11 cellular contexts compared by ENCODE assay signal in the genomic region with DNA sequence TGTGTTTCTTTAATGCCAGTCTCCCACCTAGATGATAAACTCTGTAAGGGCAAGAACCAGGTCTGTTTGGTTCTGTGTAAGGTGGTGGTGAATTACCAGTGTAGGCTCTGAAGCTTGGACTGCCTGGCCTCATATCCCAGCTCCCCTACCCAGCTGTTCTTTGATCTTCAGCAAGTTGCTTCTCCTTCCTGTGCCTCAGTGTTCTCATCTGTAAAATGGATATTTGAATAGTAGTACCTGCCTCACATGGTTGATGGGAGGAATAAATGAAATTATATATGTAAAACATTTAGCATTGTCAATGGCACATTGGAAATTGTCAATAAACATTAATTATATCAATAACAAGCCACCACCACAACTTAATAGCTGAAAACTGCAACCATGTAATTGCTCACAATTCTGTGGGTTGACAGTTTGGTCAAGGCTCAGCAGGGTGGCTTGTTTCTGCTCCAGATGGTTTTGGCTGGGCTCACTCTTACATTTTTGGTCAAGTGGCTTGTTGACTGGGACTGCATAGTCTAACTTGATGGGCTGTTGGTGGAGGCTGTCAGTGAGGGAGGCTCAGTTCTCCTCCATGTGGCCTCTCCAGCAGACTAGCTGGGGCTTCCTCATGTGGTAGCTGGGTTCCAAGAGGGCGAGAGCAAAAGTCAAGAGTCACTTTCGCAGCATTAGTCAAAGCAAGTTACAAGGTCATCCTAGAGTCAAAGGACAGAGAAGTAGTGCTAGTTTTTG.
DNase-seq lines count a peak whose midpoint lies in the region; ATAC-seq and TF ChIP-seq lines count a peak whose summit lies in the region.
"Had no signal": no experiment of that assay in that cellular context is flagged by ENCODE, and none has a peak within 500 bp of the region (broad histone marks: within the 10 kb centered on the region; RNA-seq: fewer than 3 reads in every experiment).

No MANE protein-coding gene starts in this region.

- no peaks in the 10 kb centered on the region for H3K9me3 Mint-ChIP-seq in activated CD4-positive, alpha-beta T cell treated with anti-CD3 and anti-CD28 coated beads for 36 hours (ENCODE audit: low read depth)
- no peaks in the 10 kb centered on the region for H3K9me3 Mint-ChIP-seq in IgD-negative memory B cell
- H3K9me3 Mint-ChIP-seq in activated T-helper 2 cell treated with anti-CD3 and anti-CD28 coated beads, Interferon-gamma antibody, Interleukin-2, Interleukin-4, amounts not matched to agents 10 μg/mL and 5 μg/mL and 100 μg/mL, durations not matched to agents 14 hours and 24 hours and 36 hours, result no peaks in the 10 kb centered on the region

- peak overlapping the region; percentile 65 for H3K27ac ChIP-seq in neutrophil
- H3K27ac ChIP-seq: thyroid gland had no signal

- no peak for TF ChIP-seq CTCF in neutrophil (IDR thresholded peaks at IDR 0.05)

- ATAC-seq in activated CD4-positive, alpha-beta T cell treated with anti-CD3 and anti-CD28 coated beads for 36 hours, result peak; percentile 4
- ATAC-seq in GM21360 (IDR thresholded peaks at IDR 0.05; ENCODE audit: unreplicated experiment) (no peak), GM18867 (IDR thresholded peaks at IDR 0.05; ENCODE audit: unreplicated experiment) (no peak)

- intact Hi-C loops in activated CD4-positive, alpha-beta T cell treated with anti-CD3 and anti-CD28 coated beads for 36 hours (cut with DNase I, micrococcal nuclease), result loop anchor here (5.0 to 10.0 kb wide), 4 partner anchors 101 to 491 kb away; partner anchors contain the start of genes MXI1 (in 1 of the 2), PDCD4 (in 1 of the 2) and XPNPEP1 (in 1 of the 2)
- intact Hi-C loops in activated T-helper 2 cell treated with anti-CD3 and anti-CD28 coated beads, Interferon-gamma antibody, Interleukin-2, Interleukin-4, amounts not matched to agents 10 μg/mL and 5 μg/mL and 100 μg/mL, durations not matched to agents 14 hours and 24 hours and 36 hours (cut with micrococcal nuclease), result loop anchor here (10.0 kb wide), 1 partner anchor 452 kb away; no protein-coding TSS in a partner anchor

- no peak overlapping the region for H3K4me3 Mint-ChIP-seq in activated CD4-positive, alpha-beta T cell treated with anti-CD3 and anti-CD28 coated beads for 36 hours
- peak overlapping the region in 1 of 4 donors; percentile 82 for H3K4me3 Mint-ChIP-seq in IgD-negative memory B cell
- H3K4me3 Mint-ChIP-seq in activated T-helper 2 cell treated with anti-CD3 and anti-CD28 coated beads, Interferon-gamma antibody, Interleukin-2, Interleukin-4, amounts not matched to agents 10 μg/mL and 5 μg/mL and 100 μg/mL, durations not matched to agents 14 hours and 24 hours and 36 hours (ENCODE audit: low read depth), result no peak overlapping the region

- CTCF ChIA-PET in activated CD4-positive, alpha-beta T cell treated with anti-CD3 and anti-CD28 coated beads for 36 hours (lab: Charles Lee), result interaction anchor here (0.9 to 4.4 kb wide), 5 partner anchors 8 to 107 kb away, joined by 3 to 28 read pairs (median 5); no protein-coding TSS in a partner anchor

- no peak overlapping the region for H3K4me3 ChIP-seq in neutrophil (ENCODE audit: low read depth in 1 of 2, low read length in 1 of 2)
- H3K4me3 ChIP-seq: thyroid gland had no signal

- POLR2A ChIA-PET in activated CD4-positive, alpha-beta T cell treated with anti-CD3 and anti-CD28 coated beads for 36 hours (lab: Charles Lee), result interaction anchor here (2.8 kb wide), 1 partner anchor 57 kb away, joined by 16 read pairs; no protein-coding TSS in a partner anchor

- peak; percentile 54 for DNase-seq in activated CD4-positive, alpha-beta T cell treated with anti-CD3 and anti-CD28 coated beads for 36 hours
- DNase-seq in activated CD4-positive, alpha-beta T cell treated with anti-CD3 and anti-CD28 coated beads, Interleukin-2, amount 50 U/mL, for 4 hours, result no peak
- DNase-seq in activated T-helper 2 cell treated with anti-CD3 and anti-CD28 coated beads, Interferon-gamma antibody, Interleukin-2, Interleukin-4, amounts not matched to agents 10 μg/mL and 5 μg/mL and 100 μg/mL, durations not matched to agents 14 hours and 24 hours and 36 hours (ENCODE audit: low spot score), result no peak
- DNase-seq in T-helper 9 cell, result no peak
- DNase-seq: NCI-H510A treated with DMSO at 0.1 percent for 48 hours; stimulated activated CD4-positive, alpha-beta T cell treated with anti-CD3 and anti-CD28 coated beads, Interleukin-2, amount 100 ng/mL, for 48 hours; thyroid gland had no signal

- no peaks in the 10 kb centered on the region for H3K36me3 Mint-ChIP-seq in activated CD4-positive, alpha-beta T cell treated with anti-CD3 and anti-CD28 coated beads for 36 hours (ENCODE audit: low read depth)
- peaks cover 1% of the 10 kb centered on the region for H3K36me3 Mint-ChIP-seq in IgD-negative memory B cell
- no peaks in the 10 kb centered on the region for H3K36me3 Mint-ChIP-seq in activated T-helper 2 cell treated with anti-CD3 and anti-CD28 coated beads, Interferon-gamma antibody, Interleukin-2, Interleukin-4, amounts not matched to agents 10 μg/mL and 5 μg/mL and 100 μg/mL, durations not matched to agents 14 hours and 24 hours and 36 hours (ENCODE audit: low read depth)

- peaks cover 69% of the 10 kb centered on the region for H3K4me1 Mint-ChIP-seq in activated CD4-positive, alpha-beta T cell treated with anti-CD3 and anti-CD28 coated beads for 36 hours
- peaks cover 22 to 65% (median 52%) of the 10 kb centered on the region in 3 donors for H3K4me1 Mint-ChIP-seq in IgD-negative memory B cell
- peaks cover 68% of the 10 kb centered on the region for H3K4me1 Mint-ChIP-seq in activated T-helper 2 cell treated with anti-CD3 and anti-CD28 coated beads, Interferon-gamma antibody, Interleukin-2, Interleukin-4, amounts not matched to agents 10 μg/mL and 5 μg/mL and 100 μg/mL, durations not matched to agents 14 hours and 24 hours and 36 hours (ENCODE audit: low read depth)

- no peaks in the 10 kb centered on the region for H3K9me3 ChIP-seq in neutrophil
- H3K9me3 ChIP-seq: thyroid gland had no signal

- H3K4me1 ChIP-seq in neutrophil (ENCODE audit: control insufficient read depth in 1 of 2, insufficient read depth in 1 of 2, low read depth in 1 of 2, low read length in 1 of 2), result peaks cover 29 to 31% of the 10 kb centered on the region in 2 experiments

- H3K27me3 Mint-ChIP-seq in activated CD4-positive, alpha-beta T cell treated with anti-CD3 and anti-CD28 coated beads for 36 hours, result no peaks in the 10 kb centered on the region
- peaks cover 14% of the 10 kb centered on the region for H3K27me3 Mint-ChIP-seq in IgD-negative memory B cell
- H3K27me3 Mint-ChIP-seq in activated T-helper 2 cell treated with anti-CD3 and anti-CD28 coated beads, Interferon-gamma antibody, Interleukin-2, Interleukin-4, amounts not matched to agents 10 μg/mL and 5 μg/mL and 100 μg/mL, durations not matched to agents 14 hours and 24 hours and 36 hours (ENCODE audit: low read depth), result no peaks in the 10 kb centered on the region

- H3K36me3 ChIP-seq in neutrophil, result no peaks in the 10 kb centered on the region
- H3K36me3 ChIP-seq: thyroid gland had no signal

- no peaks in the 10 kb centered on the region for H3K27me3 ChIP-seq in neutrophil
- H3K27me3 ChIP-seq: thyroid gland had no signal

- H3K27ac Mint-ChIP-seq in activated CD4-positive, alpha-beta T cell treated with anti-CD3 and anti-CD28 coated beads for 36 hours, result peak overlapping the region; percentile 91
- H3K27ac Mint-ChIP-seq in IgD-negative memory B cell, result peak overlapping the region; percentile 23 to 90 (median 65)
- H3K27ac Mint-ChIP-seq in activated T-helper 2 cell treated with anti-CD3 and anti-CD28 coated beads, Interferon-gamma antibody, Interleukin-2, Interleukin-4, amounts not matched to agents 10 μg/mL and 5 μg/mL and 100 μg/mL, durations not matched to agents 14 hours and 24 hours and 36 hours, result peak overlapping the region; percentile 90
